ENCODE assay signal across 8 cellular contexts in genomic region chr3:69120879-69121464, GRCh38.
DNase-seq lines count a peak whose midpoint lies in the region; ATAC-seq and TF ChIP-seq lines count a peak whose summit lies in the region.

No MANE protein-coding gene starts in this region.

- peak; percentile 93 for TF ChIP-seq CTCF in AG09309 (IDR thresholded peaks at IDR 0.05; ENCODE audit: control insufficient read depth, insufficient read depth, low read depth, low read length, missing control alignments)

- no peak overlapping the region for H3K4me3 ChIP-seq in AG09309 (ENCODE audit: control insufficient read depth, low read depth, low read length)

- peak; percentile 88 for ATAC-seq in GM18858 (IDR thresholded peaks at IDR 0.05; ENCODE audit: unreplicated experiment)
- ATAC-seq in HG03175 (IDR thresholded peaks at IDR 0.05; ENCODE audit: unreplicated experiment) = peak; percentile 92

- DNase-seq in AG09309 (ENCODE audit: low read depth) (no peak), NCI-H748 treated with DMSO at 0.1 percent for 48 hours (lab: John Stamatoyannopoulos, UW) (peak; percentile 26), middle frontal gyrus (ENCODE audit: extremely low spot score, low spot score) (peak; percentile 75)
- DNase-seq in activated CD4-positive, alpha-beta T cell treated with anti-CD3 and anti-CD28 coated beads, Interleukin-2, amount 50 U/mL, for 48 hours = peak; percentile 85 to 89
- peak; percentile 71 for DNase-seq in effector CD8-positive, alpha-beta T cell (lab: John Stamatoyannopoulos, UW)
- peak; percentile 89 for DNase-seq in stimulated activated CD8-positive, alpha-beta memory T cell treated with anti-CD3 and anti-CD28 coated beads, Interleukin-4, amount 100 ng/mL, for 48 hours
